In the genomic region with DNA sequence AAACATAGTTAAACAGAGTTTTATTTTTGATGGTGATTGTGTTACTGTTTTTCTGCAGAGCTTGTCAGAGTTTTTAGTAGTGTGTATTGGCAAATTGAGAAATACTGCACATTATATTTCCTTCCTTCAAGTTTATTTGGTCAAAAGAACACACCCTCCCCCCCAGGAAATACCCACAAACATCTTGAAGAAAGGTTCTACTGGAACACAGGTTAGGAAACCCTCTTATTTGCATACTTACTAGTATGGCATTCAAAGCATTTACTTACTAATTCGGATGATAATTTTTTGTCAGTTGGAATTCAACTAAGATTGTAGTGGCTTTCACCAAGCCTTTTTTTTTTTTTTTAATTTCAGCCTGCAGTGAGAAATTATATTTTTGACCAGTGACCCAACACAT, we compare ENCODE assay signal across 10 cellular contexts. TPM values are rescaled to one million over a fixed set of nuclear protein-coding genes. Genes with fewer than 3 reads are reported as not detected.
DNase-seq lines count a peak whose midpoint lies in the region; ATAC-seq and TF ChIP-seq lines count a peak whose summit lies in the region.
"Had no signal": no experiment of that assay in that cellular context is flagged by ENCODE, and none has a peak within 500 bp of the region (broad histone marks: within the 10 kb centered on the region; RNA-seq: fewer than 3 reads in every experiment).

No MANE protein-coding gene starts in this region.

- H3K27ac Mint-ChIP-seq in WTC11: peak overlapping the region; percentile 97

- H3K36me3 ChIP-seq in mucosa of descending colon (ENCODE audit: low read depth): no peaks in the 10 kb centered on the region

- H3K36me3 Mint-ChIP-seq in WTC11: peaks cover 4% of the 10 kb centered on the region

- DNase-seq in GM10248 (ENCODE audit: extremely low spot score) (peak; percentile 32), WTC11 (ENCODE audit: low spot score) (no peak), mucosa of descending colon (no peak), NCI-H2196 (lab: John Stamatoyannopoulos, UW; ENCODE audit: unreplicated experiment) (no peak), LoVo (ENCODE audit: low spot score) (no peak), NCI-H2081 (lab: John Stamatoyannopoulos, UW) (no peak), left colon (no peak)
- DNase-seq: NCI-H69, posterior cingulate gyrus had no signal

- TF ChIP-seq CTCF in GM10248 (IDR thresholded peaks at IDR 0.05; ENCODE audit: control extremely low read depth, extremely low read depth, low read depth, missing control alignments): no peak
- no peak for TF ChIP-seq CTCF in WTC11 (IDR thresholded peaks at IDR 0.05)
- no peak for TF ChIP-seq CTCF in mucosa of descending colon (IDR thresholded peaks at IDR 0.05)

- H3K4me3 Mint-ChIP-seq in WTC11: peak overlapping the region; percentile 43

- CTCF ChIA-PET in GM10248 (lab: Yijun Ruan, JAX) (interaction anchor here (0.9 to 1.6 kb wide), 5 partner anchors 9 to 99 kb away, joined by 3 to 6 read pairs (median 3); no protein-coding TSS in a partner anchor), WTC11 (lab: Charles Lee) (interaction anchor here (1.6 kb wide), 1 partner anchor 9 kb away, joined by 4 read pairs; a partner anchor contains a TSS)

- intact Hi-C loops in mucosa of descending colon (cut with DNase I, micrococcal nuclease) (no loop called here), left colon (cut with DNase I, micrococcal nuclease) (no loop called here)

- H3K9me3 ChIP-seq in mucosa of descending colon: no peaks in the 10 kb centered on the region

- peaks cover 25% of the 10 kb centered on the region for H3K4me1 ChIP-seq in mucosa of descending colon (ENCODE audit: low read depth)

- POLR2A ChIA-PET in GM10248 (lab: Yijun Ruan, JAX) (no interaction called here), WTC11 (lab: Charles Lee) (no interaction called here)

- ATAC-seq in HG02840 (IDR thresholded peaks at IDR 0.05; ENCODE audit: low FRiP score, unreplicated experiment): peak; percentile 48
- ATAC-seq in WTC11: 0 out of 2 replicates have a peak, but pooled peaks have one; percentile 17
- peak; percentile 38 for ATAC-seq in mucosa of descending colon
- no peak for ATAC-seq in left colon

- no peak overlapping the region for H3K4me3 ChIP-seq in mucosa of descending colon

- H3K9me3 Mint-ChIP-seq in WTC11: no peaks in the 10 kb centered on the region

- peaks cover 79% of the 10 kb centered on the region for H3K4me1 Mint-ChIP-seq in WTC11

- H3K27me3 Mint-ChIP-seq in WTC11 (ENCODE audit: low read depth): no peaks in the 10 kb centered on the region

TF ChIP-seq in WTC11, 78 proteins besides CTCF, POLR2A, EP300 and RAD21:
- no peak for TF ChIP-seq SOX15 (CRISPR knock-in tag; IDR thresholded peaks at IDR 0.05)
- no peak for TF ChIP-seq PRRX2 (CRISPR knock-in tag; IDR thresholded peaks at IDR 0.05)
- TF ChIP-seq, protein P1, sequence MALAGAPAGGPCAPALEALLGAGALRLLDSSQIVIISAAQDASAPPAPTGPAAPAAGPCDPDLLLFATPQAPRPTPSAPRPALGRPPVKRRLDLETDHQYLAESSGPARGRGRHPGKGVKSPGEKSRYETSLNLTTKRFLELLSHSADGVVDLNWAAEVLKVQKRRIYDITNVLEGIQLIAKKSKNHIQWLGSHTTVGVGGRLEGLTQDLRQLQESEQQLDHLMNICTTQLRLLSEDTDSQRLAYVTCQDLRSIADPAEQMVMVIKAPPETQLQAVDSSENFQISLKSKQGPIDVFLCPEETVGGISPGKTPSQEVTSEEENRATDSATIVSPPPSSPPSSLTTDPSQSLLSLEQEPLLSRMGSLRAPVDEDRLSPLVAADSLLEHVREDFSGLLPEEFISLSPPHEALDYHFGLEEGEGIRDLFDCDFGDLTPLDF (CRISPR knock-in tag; IDR thresholded peaks at IDR 0.05): no peak
- TF ChIP-seq, protein P2, sequence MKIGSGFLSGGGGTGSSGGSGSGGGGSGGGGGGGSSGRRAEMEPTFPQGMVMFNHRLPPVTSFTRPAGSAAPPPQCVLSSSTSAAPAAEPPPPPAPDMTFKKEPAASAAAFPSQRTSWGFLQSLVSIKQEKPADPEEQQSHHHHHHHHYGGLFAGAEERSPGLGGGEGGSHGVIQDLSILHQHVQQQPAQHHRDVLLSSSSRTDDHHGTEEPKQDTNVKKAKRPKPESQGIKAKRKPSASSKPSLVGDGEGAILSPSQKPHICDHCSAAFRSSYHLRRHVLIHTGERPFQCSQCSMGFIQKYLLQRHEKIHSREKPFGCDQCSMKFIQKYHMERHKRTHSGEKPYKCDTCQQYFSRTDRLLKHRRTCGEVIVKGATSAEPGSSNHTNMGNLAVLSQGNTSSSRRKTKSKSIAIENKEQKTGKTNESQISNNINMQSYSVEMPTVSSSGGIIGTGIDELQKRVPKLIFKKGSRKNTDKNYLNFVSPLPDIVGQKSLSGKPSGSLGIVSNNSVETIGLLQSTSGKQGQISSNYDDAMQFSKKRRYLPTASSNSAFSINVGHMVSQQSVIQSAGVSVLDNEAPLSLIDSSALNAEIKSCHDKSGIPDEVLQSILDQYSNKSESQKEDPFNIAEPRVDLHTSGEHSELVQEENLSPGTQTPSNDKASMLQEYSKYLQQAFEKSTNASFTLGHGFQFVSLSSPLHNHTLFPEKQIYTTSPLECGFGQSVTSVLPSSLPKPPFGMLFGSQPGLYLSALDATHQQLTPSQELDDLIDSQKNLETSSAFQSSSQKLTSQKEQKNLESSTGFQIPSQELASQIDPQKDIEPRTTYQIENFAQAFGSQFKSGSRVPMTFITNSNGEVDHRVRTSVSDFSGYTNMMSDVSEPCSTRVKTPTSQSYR (CRISPR knock-in tag; IDR thresholded peaks at IDR 0.05): no peak
- TF ChIP-seq, protein P3, sequence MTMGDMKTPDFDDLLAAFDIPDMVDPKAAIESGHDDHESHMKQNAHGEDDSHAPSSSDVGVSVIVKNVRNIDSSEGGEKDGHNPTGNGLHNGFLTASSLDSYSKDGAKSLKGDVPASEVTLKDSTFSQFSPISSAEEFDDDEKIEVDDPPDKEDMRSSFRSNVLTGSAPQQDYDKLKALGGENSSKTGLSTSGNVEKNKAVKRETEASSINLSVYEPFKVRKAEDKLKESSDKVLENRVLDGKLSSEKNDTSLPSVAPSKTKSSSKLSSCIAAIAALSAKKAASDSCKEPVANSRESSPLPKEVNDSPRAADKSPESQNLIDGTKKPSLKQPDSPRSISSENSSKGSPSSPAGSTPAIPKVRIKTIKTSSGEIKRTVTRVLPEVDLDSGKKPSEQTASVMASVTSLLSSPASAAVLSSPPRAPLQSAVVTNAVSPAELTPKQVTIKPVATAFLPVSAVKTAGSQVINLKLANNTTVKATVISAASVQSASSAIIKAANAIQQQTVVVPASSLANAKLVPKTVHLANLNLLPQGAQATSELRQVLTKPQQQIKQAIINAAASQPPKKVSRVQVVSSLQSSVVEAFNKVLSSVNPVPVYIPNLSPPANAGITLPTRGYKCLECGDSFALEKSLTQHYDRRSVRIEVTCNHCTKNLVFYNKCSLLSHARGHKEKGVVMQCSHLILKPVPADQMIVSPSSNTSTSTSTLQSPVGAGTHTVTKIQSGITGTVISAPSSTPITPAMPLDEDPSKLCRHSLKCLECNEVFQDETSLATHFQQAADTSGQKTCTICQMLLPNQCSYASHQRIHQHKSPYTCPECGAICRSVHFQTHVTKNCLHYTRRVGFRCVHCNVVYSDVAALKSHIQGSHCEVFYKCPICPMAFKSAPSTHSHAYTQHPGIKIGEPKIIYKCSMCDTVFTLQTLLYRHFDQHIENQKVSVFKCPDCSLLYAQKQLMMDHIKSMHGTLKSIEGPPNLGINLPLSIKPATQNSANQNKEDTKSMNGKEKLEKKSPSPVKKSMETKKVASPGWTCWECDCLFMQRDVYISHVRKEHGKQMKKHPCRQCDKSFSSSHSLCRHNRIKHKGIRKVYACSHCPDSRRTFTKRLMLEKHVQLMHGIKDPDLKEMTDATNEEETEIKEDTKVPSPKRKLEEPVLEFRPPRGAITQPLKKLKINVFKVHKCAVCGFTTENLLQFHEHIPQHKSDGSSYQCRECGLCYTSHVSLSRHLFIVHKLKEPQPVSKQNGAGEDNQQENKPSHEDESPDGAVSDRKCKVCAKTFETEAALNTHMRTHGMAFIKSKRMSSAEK (CRISPR knock-in tag; IDR thresholded peaks at IDR 0.05; ENCODE audit: borderline replicate concordance): no peak
- TF ChIP-seq NFYB (CRISPR knock-in tag; conservative IDR thresholded peaks at IDR 0.05; ENCODE audit: low read depth): no peak
- TF ChIP-seq JAZF1 (CRISPR knock-in tag; IDR thresholded peaks at IDR 0.05): no peak
- TF ChIP-seq ATF1 (CRISPR knock-in tag; IDR thresholded peaks at IDR 0.05): no peak
- TF ChIP-seq OVOL2 (CRISPR knock-in tag; IDR thresholded peaks at IDR 0.05; ENCODE audit: borderline replicate concordance): no peak

RNA-seq across cellular contexts. Expression of a gene that starts 9.1 kb away (rescaled TPM):
- 35.6 to 38.9 TPM (median 36.9 TPM) in 3 replicates for total RNA-seq in WTC11 (2021)
- 100 to 1,000 TPM; 112 to 155 (median 115) TPM for total RNA-seq in mucosa of descending colon
- total RNA-seq in left colon: 100 to 1,000 TPM; 116 to 143 TPM
